8 cellular contexts compared by ENCODE assay signal in genomic region chr11:113289341-113290187, GRCh38. TPM values are rescaled to one million over a fixed set of nuclear protein-coding genes. Genes with fewer than 3 reads are reported as not detected.
DNase-seq lines count a peak whose midpoint lies in the region; ATAC-seq and TF ChIP-seq lines count a peak whose summit lies in the region.

No MANE protein-coding gene starts in this region.

- TF ChIP-seq POLR2A in ovary (IDR thresholded peaks at IDR 0.05) (no peak), upper lobe of left lung (IDR thresholded peaks at IDR 0.05) (no peak)

- no peak overlapping the region for H3K4me3 ChIP-seq in foreskin fibroblast (ENCODE audit: low read depth in 1 of 2, low read length in 2 of 2)
- no peak overlapping the region for H3K4me3 ChIP-seq in ovary
- H3K4me3 ChIP-seq in upper lobe of left lung, result no peak overlapping the region

- 60 to 68% (median 68%) methylated on average over 13 of the region's 13 CpGs for WGBS in ovary, 3 donors
- 64 to 67% methylated on average over 11 to 13 of the region's 13 CpGs for WGBS in upper lobe of left lung, 2 donors

- no peak overlapping the region for H3K27ac ChIP-seq in ovary
- no peak overlapping the region for H3K27ac ChIP-seq in upper lobe of left lung

- intact Hi-C loops in activated T-helper 1 cell treated with anti-CD3 and anti-CD28 coated beads, Interleukin-12 subunit alpha, Interleukin-12 subunit beta, Interleukin-2, Interleukin-4 antibody, amounts not matched to agents 30 ng/mL and 10 ng/mL and 1 ng/mL, durations not matched to agents 14 hours and 24 hours and 36 hours (cut with micrococcal nuclease), result loop anchor here (1.0 to 5.0 kb wide), 4 partner anchors 327 to 1070 kb away; partner anchors contain the start of gene NCAM1
- intact Hi-C loops in ovary (cut with DNase I), result loop anchor here in 3 of 4 donors (5.0 to 10.0 kb wide), 5 partner anchors 702 to 1075 kb away; no protein-coding TSS in a partner anchor

- ATAC-seq in HG03571 (IDR thresholded peaks at IDR 0.05; ENCODE audit: unreplicated experiment), result peak; percentile 81
- ATAC-seq in upper lobe of left lung (ENCODE audit: low FRiP score in 2 of 2), result peak; percentile 84 to 85

- H3K36me3 ChIP-seq in ovary (no peaks in the 10 kb centered on the region), upper lobe of left lung (no peaks in the 10 kb centered on the region)

- H3K27ac Mint-ChIP-seq in activated T-helper 1 cell treated with anti-CD3 and anti-CD28 coated beads, Interleukin-12 subunit alpha, Interleukin-12 subunit beta, Interleukin-2, Interleukin-4 antibody, amounts not matched to agents 30 ng/mL and 10 ng/mL and 1 ng/mL, durations not matched to agents 14 hours and 24 hours and 36 hours, result no peak overlapping the region

- H3K36me3 Mint-ChIP-seq in activated T-helper 1 cell treated with anti-CD3 and anti-CD28 coated beads, Interleukin-12 subunit alpha, Interleukin-12 subunit beta, Interleukin-2, Interleukin-4 antibody, amounts not matched to agents 30 ng/mL and 10 ng/mL and 1 ng/mL, durations not matched to agents 14 hours and 24 hours and 36 hours (ENCODE audit: low read depth), result no peaks in the 10 kb centered on the region

- H3K4me3 Mint-ChIP-seq in activated T-helper 1 cell treated with anti-CD3 and anti-CD28 coated beads, Interleukin-12 subunit alpha, Interleukin-12 subunit beta, Interleukin-2, Interleukin-4 antibody, amounts not matched to agents 30 ng/mL and 10 ng/mL and 1 ng/mL, durations not matched to agents 14 hours and 24 hours and 36 hours, result no peak overlapping the region

- DNase-seq in DMS153 treated with DMSO at 0.1 percent for 48 hours (lab: John Stamatoyannopoulos, UW; ENCODE audit: unreplicated experiment) (peak; percentile 31), GM20000 (ENCODE audit: low spot score) (peak; percentile 83), OCI-M2 (lab: John Stamatoyannopoulos, UW; ENCODE audit: unreplicated experiment) (peak; percentile 0), foreskin fibroblast (peak; percentile 36 to 81), ovary (peak; percentile 42 to 82 (median 64)), upper lobe of left lung (peak in 1 of 2 donors; percentile 56)
- peak; percentile 52 for DNase-seq in activated T-helper 1 cell treated with anti-CD3 and anti-CD28 coated beads, Interleukin-12 subunit alpha, Interleukin-12 subunit beta, Interleukin-2, Interleukin-4 antibody, amounts not matched to agents 30 ng/mL and 10 ng/mL and 1 ng/mL, durations not matched to agents 14 hours and 24 hours and 36 hours (ENCODE audit: low spot score)

- H3K9me3 ChIP-seq in ovary (no peaks in the 10 kb centered on the region), upper lobe of left lung (no peaks in the 10 kb centered on the region)

- no peaks in the 10 kb centered on the region for H3K4me1 Mint-ChIP-seq in activated T-helper 1 cell treated with anti-CD3 and anti-CD28 coated beads, Interleukin-12 subunit alpha, Interleukin-12 subunit beta, Interleukin-2, Interleukin-4 antibody, amounts not matched to agents 30 ng/mL and 10 ng/mL and 1 ng/mL, durations not matched to agents 14 hours and 24 hours and 36 hours (ENCODE audit: low read depth)

- peaks cover 4% of the 10 kb centered on the region for H3K27me3 Mint-ChIP-seq in activated T-helper 1 cell treated with anti-CD3 and anti-CD28 coated beads, Interleukin-12 subunit alpha, Interleukin-12 subunit beta, Interleukin-2, Interleukin-4 antibody, amounts not matched to agents 30 ng/mL and 10 ng/mL and 1 ng/mL, durations not matched to agents 14 hours and 24 hours and 36 hours (ENCODE audit: insufficient read depth)

- H3K4me1 ChIP-seq in ovary (ENCODE audit: insufficient read depth) (no peaks in the 10 kb centered on the region), upper lobe of left lung (no peaks in the 10 kb centered on the region)

- peak; percentile 69 for TF ChIP-seq CTCF in GM20000 (IDR thresholded peaks at IDR 0.05; ENCODE audit: extremely low read depth, missing control alignments)
- peak; percentile 98 for TF ChIP-seq CTCF in foreskin fibroblast (IDR thresholded peaks at IDR 0.05; ENCODE audit: low read depth, low read length)
- peak; percentile 78 to 87 (median 82) for TF ChIP-seq CTCF in ovary (IDR thresholded peaks at IDR 0.05)
- peak; percentile 72 to 88 (median 84) for TF ChIP-seq CTCF in upper lobe of left lung (IDR thresholded peaks at IDR 0.05)

- H3K9me3 Mint-ChIP-seq in activated T-helper 1 cell treated with anti-CD3 and anti-CD28 coated beads, Interleukin-12 subunit alpha, Interleukin-12 subunit beta, Interleukin-2, Interleukin-4 antibody, amounts not matched to agents 30 ng/mL and 10 ng/mL and 1 ng/mL, durations not matched to agents 14 hours and 24 hours and 36 hours, result no peaks in the 10 kb centered on the region

- TF ChIP-seq EP300 in ovary (IDR thresholded peaks at IDR 0.05) (no peak), upper lobe of left lung (IDR thresholded peaks at IDR 0.05) (no peak)

- H3K27me3 ChIP-seq in ovary (no peaks in the 10 kb centered on the region), upper lobe of left lung (no peaks in the 10 kb centered on the region)

RNA-seq across cellular contexts. Expression of gene TTC12, which starts 24.8 kb away (rescaled TPM):
- total RNA-seq in activated T-helper 1 cell treated with anti-CD3 and anti-CD28 coated beads, Interleukin-12 subunit alpha, Interleukin-12 subunit beta, Interleukin-2, Interleukin-4 antibody, amounts not matched to agents 30 ng/mL and 10 ng/mL and 1 ng/mL, durations not matched to agents 14 hours and 24 hours and 36 hours, result 7.4 and 8.5 TPM in 2 replicates
- total RNA-seq in ovary, result 10 to 100 TPM; 13.4 to 32.5 (median 28.1) TPM
- 10 to 100 TPM in 1 of 2 donors, 1 to 10 TPM in 1; 8.1 to 25.8 TPM for polyA plus RNA-seq in ovary
- total RNA-seq in upper lobe of left lung, result 10 to 100 TPM; 11.6 to 56.7 (median 16.1) TPM
